In genomic region chr16:13108126-13108525, GRCh38 we compare ENCODE assay signal across 14 cellular contexts.
DNase-seq lines count a peak whose midpoint lies in the region; ATAC-seq, FAIRE-seq and TF ChIP-seq lines count a peak whose summit lies in the region.
"Had no signal": no experiment of that assay in that cellular context is flagged by ENCODE, and none has a peak within 500 bp of the region (broad histone marks: within the 10 kb centered on the region; RNA-seq: fewer than 3 reads in every experiment).

No MANE protein-coding gene starts in this region.

- TF ChIP-seq CTCF in MCF 10A (IDR thresholded peaks at IDR 0.05; ENCODE audit: unreplicated experiment) (no peak), breast epithelium (IDR thresholded peaks at IDR 0.05) (no peak), H1 (IDR thresholded peaks at IDR 0.05; ENCODE audit: control extremely low read depth in 1 of 3, insufficient read depth in 1 of 3, low read depth in 1 of 3, low read length in 3 of 3) (no peak)

- no peak for FAIRE-seq in H1 (lab: Jason Lieb, UNC)
- FAIRE-seq: GM18507 had no signal

- H4K5ac ChIP-seq in H1 (ENCODE audit: insufficient read length, low read depth, low read length) (no peak overlapping the region), mesendoderm (ENCODE audit: low read length) (no peak overlapping the region)

- H3K23ac ChIP-seq in H1 (ENCODE audit: insufficient read length): no peak overlapping the region
- H3K23ac ChIP-seq in mesendoderm (ENCODE audit: low read length): no peak overlapping the region

- H3K9me3 ChIP-seq in breast epithelium (peaks cover 4 to 5% of the 10 kb centered on the region in 2 donors), H1 (ENCODE audit: insufficient read depth in 2 of 2, low read depth in 1 of 2, low read length in 1 of 2) (peaks cover 0 to 2% of the 10 kb centered on the region in 2 experiments; a peak in 3 of 4 replicates)
- H3K9me3 ChIP-seq: HAP-1 had no signal

- no TSS peak for BruUV-seq in MCF 10A (replicated peaks; lab: Mats Ljungman, UMichigan)

- no peak overlapping the region for H3K27ac ChIP-seq in breast epithelium
- no peak overlapping the region for H3K27ac ChIP-seq in H1 (ENCODE audit: low read depth, low read length)
- no peak overlapping the region for H3K27ac ChIP-seq in mesendoderm (ENCODE audit: low read depth, low read length)
- H3K27ac ChIP-seq: 22Rv1, BLaER1 had no signal

- H3K36me3 Mint-ChIP-seq in MCF 10A (ENCODE audit: insufficient read depth, unreplicated experiment): peaks cover 9% of the 10 kb centered on the region

- H3K4me3 ChIP-seq in breast epithelium: no peak overlapping the region
- H3K4me3 ChIP-seq in H1 (ENCODE audit: extremely low read depth in 1 of 4, insufficient read depth in 2 of 4, low read depth in 3 of 4, low read length in 4 of 4): no peak overlapping the region
- no peak overlapping the region for H3K4me3 ChIP-seq in mesendoderm (ENCODE audit: low read length)
- H3K4me3 ChIP-seq: BLaER1, GM23338, HAP-1 had no signal

- DNase-seq in MCF 10A (ENCODE audit: unreplicated experiment) (no peak), breast epithelium (ENCODE audit: low spot score in 2 of 2) (no peak), H1 (ENCODE audit: low read depth in 1 of 2, low spot score in 2 of 2) (no peak), mesendoderm (peak; percentile 61), left colon (no peak), AML-193 (lab: John Stamatoyannopoulos, UW) (no peak), NCI-H446 treated with DMSO at 0.1 percent for 48 hours (lab: John Stamatoyannopoulos, UW) (no peak)
- DNase-seq: DMS53 had no signal

- 0 out of 2 replicates have a peak overlapping the region, but pooled peaks have one; percentile 93 for H2AK5ac ChIP-seq in H1 (ENCODE audit: low read depth, low read length)
- H2AK5ac ChIP-seq in mesendoderm (ENCODE audit: low read length): no peak overlapping the region

- H3K14ac ChIP-seq in H1 (ENCODE audit: insufficient read length): no peak overlapping the region

- no peak for ATAC-seq in left colon
- ATAC-seq in GM18505 (IDR thresholded peaks at IDR 0.05; ENCODE audit: unreplicated experiment): no peak
- ATAC-seq: GM23338 had no signal

- H3K56ac ChIP-seq in H1 (replicated peaks; ENCODE audit: insufficient read length, low read depth, low read length) (no peak overlapping the region), mesendoderm (ENCODE audit: low read length) (no peak overlapping the region)

- H3K4me1 ChIP-seq in breast epithelium (no peaks in the 10 kb centered on the region), H1 (replicated peaks in 1 of 4; ENCODE audit: control insufficient read depth in 3 of 4, insufficient read depth in 4 of 4, low read length in 3 of 4) (peaks cover 0 to 7% (median 3%) of the 10 kb centered on the region in 4 experiments; a peak in 4 of 7 replicates), mesendoderm (ENCODE audit: control insufficient read depth, low read depth, low read length) (peaks cover 5% of the 10 kb centered on the region)
- H3K4me1 ChIP-seq: BLaER1, HAP-1 had no signal

- H2BK15ac ChIP-seq in H1 (ENCODE audit: low read length): no peak overlapping the region
- no peak overlapping the region for H2BK15ac ChIP-seq in mesendoderm (replicated peaks; ENCODE audit: low read depth)

- CTCF ChIA-PET in MCF 10A (lab: Yijun Ruan, JAX) (no interaction called here), H1 (lab: Charles Lee; ENCODE audit: partially characterized antibody) (interaction anchor here (0.7 to 1.0 kb wide), 3 partner anchors 12 to 212 kb away, joined by 3 read pairs; no protein-coding TSS in a partner anchor)

- no peak overlapping the region for H2BK20ac ChIP-seq in H1 (ENCODE audit: low read length)

- H3K9ac ChIP-seq in H1 (replicated peaks in 1 of 4; ENCODE audit: extremely low read depth in 1 of 4, low read depth in 3 of 4, low read length in 3 of 4) (no peak overlapping the region), mesendoderm (ENCODE audit: low read length) (no peak overlapping the region)
- H3K9ac ChIP-seq: BLaER1 had no signal

- H3K4ac ChIP-seq in H1 (replicated peaks; ENCODE audit: insufficient read length, low read depth, low read length): no peak overlapping the region
- H3K4ac ChIP-seq in mesendoderm (ENCODE audit: low read depth, low read length): no peak overlapping the region

- H2BK12ac ChIP-seq in H1 (ENCODE audit: low read depth, low read length): 0 out of 2 replicates have a peak overlapping the region, but pooled peaks have one; percentile 45

- H2AFZ ChIP-seq in H1 (ENCODE audit: low read length): no peak overlapping the region
- H2AFZ ChIP-seq: GM23338 had no signal

- no peaks in the 10 kb centered on the region for H4K20me1 ChIP-seq in H1 (replicated peaks in 1 of 2; ENCODE audit: control insufficient read depth in 1 of 2, insufficient read depth in 2 of 2, low read length in 2 of 2)
- H4K20me1 ChIP-seq: BLaER1 had no signal

- no peaks in the 10 kb centered on the region for H3K27me3 ChIP-seq in breast epithelium
- H3K27me3 ChIP-seq in H1 (replicated peaks in 1 of 4; ENCODE audit: control insufficient read depth in 3 of 4, extremely low read depth in 1 of 4, insufficient read depth in 3 of 4, low read length in 3 of 4): no peaks in the 10 kb centered on the region
- no peaks in the 10 kb centered on the region for H3K27me3 ChIP-seq in mesendoderm (ENCODE audit: insufficient read depth, low read length, poor library complexity)
- H3K27me3 ChIP-seq: BLaER1 had no signal

- intact Hi-C loops in MCF 10A (cut with micrococcal nuclease) (no loop called here), breast epithelium (cut with DNase I; ENCODE audit: low total_unique reads) (no loop called here), left colon (cut with DNase I, micrococcal nuclease) (no loop called here)

- no peaks in the 10 kb centered on the region; the same call in 1 of the 2 replicates for H3K23me2 ChIP-seq in H1 (ENCODE audit: low read depth, low read length)

- no peak for TF ChIP-seq POLR2A in breast epithelium (IDR thresholded peaks at IDR 0.05)
- TF ChIP-seq POLR2A in H1 (IDR thresholded peaks at IDR 0.05; ENCODE audit: control extremely low read depth in 1 of 2, low read depth in 2 of 2, low read length in 2 of 2): no peak
- no peak for TF ChIP-seq POLR2A in GM18505 (IDR thresholded peaks at IDR 0.05; ENCODE audit: borderline replicate concordance, extremely low read depth, insufficient read depth, insufficient read length)

- peaks cover 7% of the 10 kb centered on the region for H3K9me3 Mint-ChIP-seq in MCF 10A (ENCODE audit: unreplicated experiment)

- POLR2A ChIA-PET in MCF 10A (lab: Yijun Ruan, JAX): interaction anchor here (0.5 kb wide), 1 partner anchor 1229 kb away, joined by 4 read pairs; no protein-coding TSS in a partner anchor
- POLR2A ChIA-PET in H1 (lab: Charles Lee; ENCODE audit: partially characterized antibody): interaction anchor here (0.7 kb wide), 1 partner anchor 157 kb away, joined by 3 read pairs; no protein-coding TSS in a partner anchor

- H4K8ac ChIP-seq in H1 (ENCODE audit: extremely low read depth, insufficient read depth, low read length) (no peak overlapping the region), mesendoderm (ENCODE audit: low read depth, low read length) (no peak overlapping the region)

- H2BK120ac ChIP-seq in H1 (replicated peaks; ENCODE audit: low read depth, low read length) (no peak overlapping the region), mesendoderm (ENCODE audit: low read depth, low read length) (no peak overlapping the region)

- no peak overlapping the region for H3K4me3 Mint-ChIP-seq in MCF 10A (ENCODE audit: unreplicated experiment)
- H3K4me3 Mint-ChIP-seq: GM23338 had no signal

- H3K4me2 ChIP-seq in H1 (ENCODE audit: insufficient read depth in 1 of 2, low read depth in 2 of 2, low read length in 2 of 2): no peak overlapping the region
- H3K4me2 ChIP-seq in mesendoderm (ENCODE audit: low read length): no peak overlapping the region
- H3K4me2 ChIP-seq: BLaER1, GM23338 had no signal

- H3K36me3 ChIP-seq in breast epithelium: no peaks in the 10 kb centered on the region
- no peaks in the 10 kb centered on the region for H3K36me3 ChIP-seq in H1 (ENCODE audit: control insufficient read depth in 2 of 4, insufficient read depth in 4 of 4, low read length in 3 of 4)
- no peaks in the 10 kb centered on the region for H3K36me3 ChIP-seq in mesendoderm (ENCODE audit: control insufficient read depth, insufficient read depth, low read length)
- H3K36me3 ChIP-seq: BLaER1, HAP-1 had no signal

- TF ChIP-seq EP300 in H1 (IDR thresholded peaks at IDR 0.05; ENCODE audit: borderline replicate concordance in 1 of 2, low read depth in 2 of 2, low read length in 2 of 2): no peak

- WGBS in H1 (ENCODE audit: extremely low coverage in 1 of 2, insufficient coverage in 1 of 2, insufficient read length in 1 of 2, insufficient replicate concordance in 2 of 2, low coverage in 1 of 2, low lambda C conversion rate in 2 of 2, missing lambda C conversion rate in 1 of 2), 2 experiments: 93% methylated on average over 5 of the region's 5 CpGs; no CpG with 5 or more reads in 1 of the 2 experiments
- WGBS in mesendoderm (ENCODE audit: extremely low coverage, insufficient coverage, low lambda C conversion rate): no CpG with 5 or more reads among the region's 5 CpGs

- no peaks in the 10 kb centered on the region for H3K27me3 Mint-ChIP-seq in MCF 10A (ENCODE audit: insufficient read depth, unreplicated experiment)

- no peak overlapping the region for H4K91ac ChIP-seq in H1 (replicated peaks; ENCODE audit: insufficient read length, low read length)

- H3K27ac Mint-ChIP-seq in MCF 10A (ENCODE audit: low read depth, unreplicated experiment): peak overlapping the region; percentile 63
- H3K27ac Mint-ChIP-seq: GM23338 had no signal

- H3K18ac ChIP-seq in H1 (ENCODE audit: extremely low read depth, low read length) (peak overlapping the region; percentile 4; the same call in 1 of the 2 replicates), mesendoderm (ENCODE audit: low read length) (peak overlapping the region; percentile 94)

- H3K79me1 ChIP-seq in H1 (ENCODE audit: low read depth, low read length) (no peaks in the 10 kb centered on the region), mesendoderm (ENCODE audit: low read length) (peaks cover 3% of the 10 kb centered on the region)

- H3K4me1 Mint-ChIP-seq in MCF 10A (ENCODE audit: insufficient read depth, unreplicated experiment): peaks cover 30% of the 10 kb centered on the region

- no peak for TF ChIP-seq RAD21 in H1 (IDR thresholded peaks at IDR 0.05 in 1 of 2, conservative IDR thresholded peaks at IDR 0.05 in 1 of 2; ENCODE audit: low read depth in 2 of 2, low read length in 2 of 2)

- no peak overlapping the region for H2BK5ac ChIP-seq in H1 (ENCODE audit: low read depth, low read length)
- H2BK5ac ChIP-seq in mesendoderm (ENCODE audit: low read length): no peak overlapping the region

- H3K79me2 ChIP-seq in H1 (ENCODE audit: control insufficient read depth in 1 of 2, insufficient read depth in 2 of 2, low read length in 2 of 2): peaks cover 0 to 33% of the 10 kb centered on the region in 2 experiments; a peak in 2 of 4 replicates
- H3K79me2 ChIP-seq in mesendoderm (ENCODE audit: control insufficient read depth, insufficient read depth, low read length): peaks cover 2% of the 10 kb centered on the region

TF ChIP-seq in H1, 55 proteins besides CTCF, POLR2A, EP300 and RAD21 (continues in another document):
- TF ChIP-seq SUZ12 (IDR thresholded peaks at IDR 0.05; ENCODE audit: low read length): no peak
- no peak for TF ChIP-seq GABPA (IDR thresholded peaks at IDR 0.05; ENCODE audit: borderline replicate concordance, insufficient read depth, low read length)
